Comparison of ENCODE assay signal across 1 cellular context in the genomic region with DNA sequence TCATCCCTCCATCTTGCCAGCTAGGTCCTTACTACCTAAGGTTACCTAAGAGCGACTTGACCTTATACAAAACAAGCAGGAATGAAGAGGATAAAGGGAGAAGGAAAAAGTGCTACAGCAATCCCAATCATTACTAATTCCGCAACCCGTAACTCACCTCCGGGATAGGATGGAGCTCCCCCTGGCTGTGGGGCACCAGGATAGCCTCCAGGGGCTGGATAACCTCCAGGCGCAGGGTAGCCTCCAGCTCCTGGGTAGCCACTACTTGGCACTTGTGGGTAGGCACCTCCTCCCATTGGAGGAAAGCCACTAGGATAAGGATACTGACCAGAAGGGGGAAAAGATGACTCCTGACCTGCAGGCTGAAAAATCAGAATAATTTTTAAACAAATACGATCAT.
TF ChIP-seq lines count a peak whose summit lies in the region.

No MANE protein-coding gene starts in this region.

TF ChIP-seq in GM12878, 131 proteins besides CTCF, POLR2A, EP300 and RAD21:
- TF ChIP-seq KAT2A (conservative IDR thresholded peaks at IDR 0.05; ENCODE audit: control insufficient read depth, low read depth, low read length) = no peak
- TF ChIP-seq CBX5 (IDR thresholded peaks at IDR 0.05; ENCODE audit: low read depth) = no peak
- TF ChIP-seq ZBED1 (IDR thresholded peaks at IDR 0.05; ENCODE audit: borderline replicate concordance) = no peak
TF ChIP-seq in GM12878: peak in this region for 0.
